ENCODE assay signal across 1 cellular context in genomic region chr7:157023589-157023905, GRCh38.
TF ChIP-seq lines count a peak whose summit lies in the region.

No MANE protein-coding gene starts in this region.

TF ChIP-seq in K562, 482 proteins besides CTCF, POLR2A, EP300 and RAD21:
- TF ChIP-seq ZNF57 (CRISPR knock-in tag; IDR thresholded peaks at IDR 0.05) (no peak), CBFB (CRISPR knock-in tag; IDR thresholded peaks at IDR 0.05) (no peak), IRF2 (CRISPR knock-in tag; IDR thresholded peaks at IDR 0.05) (no peak), ZNF140 (CRISPR knock-in tag; IDR thresholded peaks at IDR 0.05) (no peak), EZH2 (IDR thresholded peaks at IDR 0.05; ENCODE audit: borderline replicate concordance, low read depth, low read length) (0 out of 2 replicates have a peak, but pooled peaks have one; percentile 25)
